In genomic region chr16:11307639-11308492, GRCh38 we compare ENCODE assay signal across 21 cellular contexts. TPM values are rescaled to one million over a fixed set of nuclear protein-coding genes. Genes with fewer than 3 reads are reported as not detected.
DNase-seq lines count a peak whose midpoint lies in the region; ATAC-seq and TF ChIP-seq lines count a peak whose summit lies in the region.
"Had no signal": no experiment of that assay in that cellular context is flagged by ENCODE, and none has a peak within 500 bp of the region (broad histone marks: within the 10 kb centered on the region; RNA-seq: fewer than 3 reads in every experiment).

No MANE protein-coding gene starts in this region.

- peak overlapping the region; percentile 50; the same call in 1 of the 2 replicates for H3K27ac ChIP-seq in RWPE1
- H3K27ac ChIP-seq in lower lobe of right lung: peak overlapping the region; percentile 79
- peak overlapping the region; percentile 48 for H3K27ac ChIP-seq in thymus (ENCODE audit: low read depth)
- H3K27ac ChIP-seq: brain microvascular endothelial cell, prostate gland, suprapubic skin had no signal

- DNase-seq in activated naive CD8-positive, alpha-beta T cell treated with anti-CD3 and anti-CD28 coated beads, Interleukin-2, amount 10 ng/mL, durations not matched to agents 7 days and 5 days: no peak
- DNase-seq in activated naive CD8-positive, alpha-beta T cell treated with anti-CD3 and anti-CD28 coated beads for 36 hours: no peak
- DNase-seq in RWPE1 (ENCODE audit: low spot score) (no peak), lower lobe of right lung (no peak), cortex of kidney (lab: John Stamatoyannopoulos, UW) (no peak), SK-N-DZ (ENCODE audit: low spot score) (no peak), omental fat pad (ENCODE audit: low spot score) (no peak)
- DNase-seq: activated CD8-positive, alpha-beta memory T cell treated with anti-CD3 and anti-CD28 coated beads for 24 hours; brain microvascular endothelial cell; CD4-positive, CD25-positive, alpha-beta regulatory T cell; colonic mucosa; immature natural killer cell; KG1; naive thymus-derived CD8-positive, alpha-beta T cell; NCI-H526 treated with DMSO at 0.1 percent for 48 hours had no signal

- H3K4me3 ChIP-seq in lower lobe of right lung (no peak overlapping the region), thymus (ENCODE audit: low read length) (no peak overlapping the region)
- H3K4me3 ChIP-seq: colonic mucosa, prostate gland, smooth muscle cell, suprapubic skin had no signal

- no peaks in the 10 kb centered on the region for H3K36me3 Mint-ChIP-seq in activated naive CD8-positive, alpha-beta T cell treated with anti-CD3 and anti-CD28 coated beads, Interleukin-2, amount 10 ng/mL, durations not matched to agents 7 days and 5 days
- H3K36me3 Mint-ChIP-seq in activated naive CD8-positive, alpha-beta T cell treated with anti-CD3 and anti-CD28 coated beads for 36 hours: no peaks in the 10 kb centered on the region
- H3K36me3 Mint-ChIP-seq: CD4-positive, CD25-positive, alpha-beta regulatory T cell; immature natural killer cell; naive thymus-derived CD8-positive, alpha-beta T cell had no signal

- TF ChIP-seq CTCF in RWPE1 (conservative IDR thresholded peaks at IDR 0.05; ENCODE audit: low read depth): no peak
- no peak for TF ChIP-seq CTCF in lower lobe of right lung (IDR thresholded peaks at IDR 0.05)
- no peak for TF ChIP-seq CTCF in omental fat pad (IDR thresholded peaks at IDR 0.05)

- POLR2A ChIA-PET in activated naive CD8-positive, alpha-beta T cell treated with anti-CD3 and anti-CD28 coated beads, Interleukin-2, amount 10 ng/mL, durations not matched to agents 7 days and 5 days (lab: Charles Lee): interaction anchor here (1.4 to 7.3 kb wide), 3 partner anchors 10 to 52 kb away, joined by 3 to 96 read pairs (median 54); partner anchors contain the start of gene SOCS1
- POLR2A ChIA-PET in RWPE1 (lab: Yijun Ruan, JAX; ENCODE audit: low non-redundant PET): no interaction called here

- H3K36me3 ChIP-seq in lower lobe of right lung (no peaks in the 10 kb centered on the region), thymus (ENCODE audit: control insufficient read depth, insufficient read depth) (no peaks in the 10 kb centered on the region)
- H3K36me3 ChIP-seq: brain microvascular endothelial cell, colonic mucosa, prostate gland, suprapubic skin had no signal

- WGBS in thymus: 96% methylated on average over 21 of the region's 21 CpGs

- intact Hi-C loops in lower lobe of right lung (cut with DNase I): no loop called here

- H3K27me3 ChIP-seq in lower lobe of right lung (ENCODE audit: low read depth): no peaks in the 10 kb centered on the region
- no peaks in the 10 kb centered on the region for H3K27me3 ChIP-seq in thymus (ENCODE audit: control insufficient read depth, insufficient read depth)
- H3K27me3 ChIP-seq: brain microvascular endothelial cell, colonic mucosa, suprapubic skin had no signal

- peaks cover 53% of the 10 kb centered on the region for H3K4me1 ChIP-seq in lower lobe of right lung
- H3K4me1 ChIP-seq in thymus (ENCODE audit: control insufficient read depth, insufficient read depth, low read length): peaks cover 34% of the 10 kb centered on the region
- H3K4me1 ChIP-seq: prostate gland had no signal

- H3K4me3 Mint-ChIP-seq in activated naive CD8-positive, alpha-beta T cell treated with anti-CD3 and anti-CD28 coated beads, Interleukin-2, amount 10 ng/mL, durations not matched to agents 7 days and 5 days: no peak overlapping the region
- no peak overlapping the region for H3K4me3 Mint-ChIP-seq in activated naive CD8-positive, alpha-beta T cell treated with anti-CD3 and anti-CD28 coated beads for 36 hours
- H3K4me3 Mint-ChIP-seq: immature natural killer cell had no signal

- peaks cover 49% of the 10 kb centered on the region for H3K4me1 Mint-ChIP-seq in activated naive CD8-positive, alpha-beta T cell treated with anti-CD3 and anti-CD28 coated beads, Interleukin-2, amount 10 ng/mL, durations not matched to agents 7 days and 5 days
- H3K4me1 Mint-ChIP-seq in activated naive CD8-positive, alpha-beta T cell treated with anti-CD3 and anti-CD28 coated beads for 36 hours: peaks cover 37% of the 10 kb centered on the region

- no peaks in the 10 kb centered on the region for H3K27me3 Mint-ChIP-seq in activated naive CD8-positive, alpha-beta T cell treated with anti-CD3 and anti-CD28 coated beads, Interleukin-2, amount 10 ng/mL, durations not matched to agents 7 days and 5 days
- H3K27me3 Mint-ChIP-seq in activated naive CD8-positive, alpha-beta T cell treated with anti-CD3 and anti-CD28 coated beads for 36 hours: no peaks in the 10 kb centered on the region
- H3K27me3 Mint-ChIP-seq: naive thymus-derived CD8-positive, alpha-beta T cell had no signal

- peak overlapping the region; percentile 38 for H3K27ac Mint-ChIP-seq in activated naive CD8-positive, alpha-beta T cell treated with anti-CD3 and anti-CD28 coated beads, Interleukin-2, amount 10 ng/mL, durations not matched to agents 7 days and 5 days
- no peak overlapping the region for H3K27ac Mint-ChIP-seq in activated naive CD8-positive, alpha-beta T cell treated with anti-CD3 and anti-CD28 coated beads for 36 hours
- H3K27ac Mint-ChIP-seq: immature natural killer cell had no signal

- H3K9me3 ChIP-seq in lower lobe of right lung (no peaks in the 10 kb centered on the region), thymus (ENCODE audit: control insufficient read depth) (no peaks in the 10 kb centered on the region)
- H3K9me3 ChIP-seq: colonic mucosa, prostate gland, suprapubic skin had no signal

- CTCF ChIA-PET in RWPE1 (lab: Yijun Ruan, JAX): interaction anchor here (0.6 to 0.7 kb wide), 2 partner anchors 15 to 16 kb away, joined by 3 to 7 read pairs; no protein-coding TSS in a partner anchor

- H3K9me3 Mint-ChIP-seq in activated naive CD8-positive, alpha-beta T cell treated with anti-CD3 and anti-CD28 coated beads, Interleukin-2, amount 10 ng/mL, durations not matched to agents 7 days and 5 days: no peaks in the 10 kb centered on the region
- peaks cover 2% of the 10 kb centered on the region for H3K9me3 Mint-ChIP-seq in activated naive CD8-positive, alpha-beta T cell treated with anti-CD3 and anti-CD28 coated beads for 36 hours
- H3K9me3 Mint-ChIP-seq: CD4-positive, CD25-positive, alpha-beta regulatory T cell; naive thymus-derived CD8-positive, alpha-beta T cell had no signal

- no peak for ATAC-seq in activated naive CD8-positive, alpha-beta T cell treated with anti-CD3 and anti-CD28 coated beads, Interleukin-2, amount 10 ng/mL, durations not matched to agents 7 days and 5 days (ENCODE audit: low read depth)
- ATAC-seq in lower lobe of right lung (peak; percentile 6 to 15), omental fat pad (ENCODE audit: low FRiP score) (no peak)
- ATAC-seq: naive thymus-derived CD8-positive, alpha-beta T cell had no signal

RNA-seq across cellular contexts. Expression of gene PRM1, which starts 26.7 kb away (rescaled TPM):
- total RNA-seq in activated naive CD8-positive, alpha-beta T cell treated with anti-CD3 and anti-CD28 coated beads, Interleukin-2, amount 10 ng/mL, durations not matched to agents 7 days and 5 days: not detected
- not detected for total RNA-seq in activated naive CD8-positive, alpha-beta T cell treated with anti-CD3 and anti-CD28 coated beads for 36 hours
- not detected for total RNA-seq in lower lobe of right lung
- polyA plus RNA-seq in thymus: 0.34 TPM
- polyA plus RNA-seq in SK-N-DZ (2014; cell fraction: cytosol; rRNA removed): not detected in 2 replicates
- polyA plus RNA-seq in SK-N-DZ (2014; cell fraction: nucleus; rRNA removed): not detected in 2 replicates
- not detected for total RNA-seq in omental fat pad
- total RNA-seq: CD4-positive, CD25-positive, alpha-beta regulatory T cell; colonic mucosa; lung microvascular endothelial cell; naive thymus-derived CD8-positive, alpha-beta T cell; smooth muscle cell; suprapubic skin; T-helper 1 cell treated with Interleukin-12 subunit alpha and Interleukin-12 subunit beta and Interleukin-4 antibody, amounts not matched to agents 30 ng/mL and 1 ng/mL, for 36 hours had no signal
- polyA plus RNA-seq: CD4-positive, CD25-positive, alpha-beta regulatory T cell; immature natural killer cell; naive thymus-derived CD8-positive, alpha-beta T cell; smooth muscle cell had no signal

RNA-seq across cellular contexts. Expression of gene PRM2, which starts 31.6 kb away (rescaled TPM):
- not detected for total RNA-seq in activated naive CD8-positive, alpha-beta T cell treated with anti-CD3 and anti-CD28 coated beads, Interleukin-2, amount 10 ng/mL, durations not matched to agents 7 days and 5 days
- total RNA-seq in activated naive CD8-positive, alpha-beta T cell treated with anti-CD3 and anti-CD28 coated beads for 36 hours: not detected
- total RNA-seq in lower lobe of right lung: not detected
- 5.2 TPM for polyA plus RNA-seq in thymus
- not detected in 2 replicates for polyA plus RNA-seq in SK-N-DZ (2014; cell fraction: cytosol; rRNA removed)
- not detected in 2 replicates for polyA plus RNA-seq in SK-N-DZ (2014; cell fraction: nucleus; rRNA removed)
- not detected for total RNA-seq in omental fat pad
- total RNA-seq: CD4-positive, CD25-positive, alpha-beta regulatory T cell; colonic mucosa; lung microvascular endothelial cell; naive thymus-derived CD8-positive, alpha-beta T cell; smooth muscle cell; suprapubic skin; T-helper 1 cell treated with Interleukin-12 subunit alpha and Interleukin-12 subunit beta and Interleukin-4 antibody, amounts not matched to agents 30 ng/mL and 1 ng/mL, for 36 hours had no signal
- polyA plus RNA-seq: CD4-positive, CD25-positive, alpha-beta regulatory T cell; immature natural killer cell; naive thymus-derived CD8-positive, alpha-beta T cell; smooth muscle cell had no signal

RNA-seq across cellular contexts. Expression of gene PRM3, which starts 34.4 kb away (rescaled TPM):
- total RNA-seq in activated naive CD8-positive, alpha-beta T cell treated with anti-CD3 and anti-CD28 coated beads, Interleukin-2, amount 10 ng/mL, durations not matched to agents 7 days and 5 days: not detected
- total RNA-seq in activated naive CD8-positive, alpha-beta T cell treated with anti-CD3 and anti-CD28 coated beads for 36 hours: not detected
- not detected for total RNA-seq in lower lobe of right lung
- polyA plus RNA-seq in thymus: not detected
- not detected in 2 replicates for polyA plus RNA-seq in SK-N-DZ (2014; cell fraction: cytosol; rRNA removed)
- not detected in 2 replicates for polyA plus RNA-seq in SK-N-DZ (2014; cell fraction: nucleus; rRNA removed)
- total RNA-seq in omental fat pad: not detected
- total RNA-seq: CD4-positive, CD25-positive, alpha-beta regulatory T cell; colonic mucosa; lung microvascular endothelial cell; naive thymus-derived CD8-positive, alpha-beta T cell; prostate gland; smooth muscle cell; suprapubic skin; T-helper 1 cell treated with Interleukin-12 subunit alpha and Interleukin-12 subunit beta and Interleukin-4 antibody, amounts not matched to agents 30 ng/mL and 1 ng/mL, for 36 hours had no signal
- polyA plus RNA-seq: CD4-positive, CD25-positive, alpha-beta regulatory T cell; immature natural killer cell; naive thymus-derived CD8-positive, alpha-beta T cell; smooth muscle cell had no signal

RNA-seq across cellular contexts. Expression of gene RMI2, which starts 37.4 kb away (rescaled TPM):
- 10 to 100 TPM; 89.8 to 93.0 TPM for total RNA-seq in activated naive CD8-positive, alpha-beta T cell treated with anti-CD3 and anti-CD28 coated beads, Interleukin-2, amount 10 ng/mL, durations not matched to agents 7 days and 5 days
- 10 to 100 TPM; 50.1 to 56.1 TPM for total RNA-seq in activated naive CD8-positive, alpha-beta T cell treated with anti-CD3 and anti-CD28 coated beads for 36 hours
- total RNA-seq in lower lobe of right lung: 1.7 TPM
- 15.6 TPM for polyA plus RNA-seq in thymus
- 73.7 and 89.4 TPM in 2 replicates for polyA plus RNA-seq in SK-N-DZ (2014; cell fraction: cytosol; rRNA removed)
- 36.9 and 47.1 TPM in 2 replicates for polyA plus RNA-seq in SK-N-DZ (2014; cell fraction: nucleus; rRNA removed)
- total RNA-seq in omental fat pad: 1 to 10 TPM in 2 of 4 donors, under 1 TPM in 1, not detected in 1; 0.72 to 1.7 (median 1.2) TPM

RNA-seq across cellular contexts. Expression of gene TNP2, which starts 38.7 kb away (rescaled TPM):
- total RNA-seq in activated naive CD8-positive, alpha-beta T cell treated with anti-CD3 and anti-CD28 coated beads, Interleukin-2, amount 10 ng/mL, durations not matched to agents 7 days and 5 days: not detected
- not detected for total RNA-seq in activated naive CD8-positive, alpha-beta T cell treated with anti-CD3 and anti-CD28 coated beads for 36 hours
- total RNA-seq in lower lobe of right lung (not detected), omental fat pad (not detected)
- polyA plus RNA-seq in thymus: not detected
- not detected in 2 replicates for polyA plus RNA-seq in SK-N-DZ (2014; cell fraction: cytosol; rRNA removed)
- not detected in 2 replicates for polyA plus RNA-seq in SK-N-DZ (2014; cell fraction: nucleus; rRNA removed)
- total RNA-seq: CD4-positive, CD25-positive, alpha-beta regulatory T cell; colonic mucosa; lung microvascular endothelial cell; naive thymus-derived CD8-positive, alpha-beta T cell; prostate gland; smooth muscle cell; suprapubic skin; T-helper 1 cell treated with Interleukin-12 subunit alpha and Interleukin-12 subunit beta and Interleukin-4 antibody, amounts not matched to agents 30 ng/mL and 1 ng/mL, for 36 hours had no signal
- polyA plus RNA-seq: CD4-positive, CD25-positive, alpha-beta regulatory T cell; immature natural killer cell; naive thymus-derived CD8-positive, alpha-beta T cell; smooth muscle cell had no signal

Comparison
In these comparisons a context has a peak if more than half of its experiments do, and no peak if none do; other contexts are left out.
1. ATAC-seq: peak in lower lobe of right lung (2 of 2); none in activated naive CD8-positive, alpha-beta T cell treated with anti-CD3 and anti-CD28 coated beads, Interleukin-2, amount 10 ng/mL, durations not matched to agents 7 days and 5 days (single experiment) and omental fat pad (single experiment).
2. Peak in every context shown above with its lines, with median percentiles within 50 percentile points of each other: H3K27ac ChIP-seq.